Comparison of ENCODE assay signal across 25 cellular contexts in genomic region chr5:135124128-135124527, GRCh38.
"Had no signal": no experiment of that assay in that cellular context is flagged by ENCODE, and none has a peak within 500 bp of the region (broad histone marks: within the 10 kb centered on the region; RNA-seq: fewer than 3 reads in every experiment).

No MANE protein-coding gene starts in this region.

- H3K36me3 Mint-ChIP-seq: activated naive CD4-positive, alpha-beta T cell treated with anti-CD3 and anti-CD28 coated beads, Interleukin-2, amount 50 U/mL, for 72 hours; brain had no signal

- H3K4me3 Mint-ChIP-seq: activated CD4-positive, alpha-beta T cell treated with anti-CD3 and anti-CD28 coated beads, Interleukin-2, amount 10 ng/mL, durations not matched to agents 24 days and 14 days; activated CD8-positive, alpha-beta T cell treated with anti-CD3 and anti-CD28 coated beads, Interleukin-2, amount 10 ng/mL, durations not matched to agents 7 days and 5 days; activated naive CD4-positive, alpha-beta T cell treated with anti-CD3 and anti-CD28 coated beads for 36 hours; activated T-cell treated with anti-CD3 and anti-CD28 coated beads, Interleukin-2, amount 50 U/mL, for 24 hours; activated T-helper 1 cell treated with anti-CD3 and anti-CD28 coated beads, Interleukin-12 subunit alpha, Interleukin-12 subunit beta, Interleukin-2, Interleukin-4 antibody, amounts not matched to agents 30 ng/mL and 10 ng/mL and 1 ng/mL, durations not matched to agents 14 hours and 24 hours and 36 hours; brain had no signal

- H3K27me3 Mint-ChIP-seq: activated T-cell treated with anti-CD3 and anti-CD28 coated beads, Interleukin-2, amount 50 U/mL, for 24 hours had no signal

- H3K4me2 ChIP-seq: PC-9 had no signal

- H2AFZ ChIP-seq: PC-9 had no signal

- ATAC-seq: activated CD8-positive, alpha-beta T cell treated with anti-CD3 and anti-CD28 coated beads, Interleukin-2, amount 10 ng/mL, durations not matched to agents 7 days and 5 days; activated naive CD4-positive, alpha-beta T cell treated with anti-CD3 and anti-CD28 coated beads, Interleukin-2, amount 50 U/mL, for 72 hours; Right ventricle myocardium inferior had no signal

- H3K9me3 Mint-ChIP-seq: activated CD4-positive, alpha-beta T cell treated with anti-CD3 and anti-CD28 coated beads, Interleukin-2, amount 10 ng/mL, durations not matched to agents 24 days and 14 days; activated naive CD4-positive, alpha-beta T cell treated with anti-CD3 and anti-CD28 coated beads for 36 hours; activated naive CD4-positive, alpha-beta T cell treated with anti-CD3 and anti-CD28 coated beads, Interleukin-2, amount 50 U/mL, for 72 hours; activated T-cell treated with anti-CD3 and anti-CD28 coated beads, Interleukin-2, amount 50 U/mL, for 24 hours; activated T-helper 1 cell treated with anti-CD3 and anti-CD28 coated beads, Interleukin-12 subunit alpha, Interleukin-12 subunit beta, Interleukin-2, Interleukin-4 antibody, amounts not matched to agents 30 ng/mL and 10 ng/mL and 1 ng/mL, durations not matched to agents 14 hours and 24 hours and 36 hours had no signal

- H3K27ac Mint-ChIP-seq: activated CD4-positive, alpha-beta T cell treated with anti-CD3 and anti-CD28 coated beads, Interleukin-2, amount 10 ng/mL, durations not matched to agents 24 days and 14 days; activated CD8-positive, alpha-beta T cell treated with anti-CD3 and anti-CD28 coated beads, Interleukin-2, amount 10 ng/mL, durations not matched to agents 7 days and 5 days; activated naive CD4-positive, alpha-beta T cell treated with anti-CD3 and anti-CD28 coated beads for 36 hours; activated naive CD4-positive, alpha-beta T cell treated with anti-CD3 and anti-CD28 coated beads, Interleukin-2, amount 50 U/mL, for 72 hours; activated T-cell treated with anti-CD3 and anti-CD28 coated beads, Interleukin-2, amount 50 U/mL, for 24 hours; activated T-helper 1 cell treated with anti-CD3 and anti-CD28 coated beads, Interleukin-12 subunit alpha, Interleukin-12 subunit beta, Interleukin-2, Interleukin-4 antibody, amounts not matched to agents 30 ng/mL and 10 ng/mL and 1 ng/mL, durations not matched to agents 14 hours and 24 hours and 36 hours had no signal

- DNase-seq: activated CD4-positive, alpha-beta T cell treated with anti-CD3 and anti-CD28 coated beads, Interleukin-2, amount 10 ng/mL, durations not matched to agents 24 days and 14 days; activated CD4-positive, alpha-beta T cell treated with anti-CD3 and anti-CD28 coated beads, Interleukin-2, amount 50 U/mL, for 4 hours; activated CD8-positive, alpha-beta T cell treated with anti-CD3 and anti-CD28 coated beads, Interleukin-2, amount 10 ng/mL, durations not matched to agents 7 days and 5 days; activated gamma-delta T cell treated with Interleukin-2 at 50 U/mL for 16 hours; activated naive CD4-positive, alpha-beta T cell treated with anti-CD3 and anti-CD28 coated beads for 36 hours; activated T-cell treated with anti-CD3 and anti-CD28 coated beads, Interleukin-2, amount 50 U/mL, for 24 hours; anterior cingulate cortex; caudate nucleus; KG1; MM.1S; MV-4-11; NCI-H1092; NCI-H1436 treated with DMSO at 0.1 percent for 48 hours; NCI-H1694 treated with DMSO at 0.1 percent for 48 hours; NCI-H2029; NCI-H345; NCI-H524 treated with DMSO at 0.1 percent for 48 hours; PC-9; SIG-M5; T1000 had no signal

- H3K27ac ChIP-seq: PC-9, RWPE1 had no signal

- H3K4me3 ChIP-seq: PC-9 had no signal
